ENCODE assay signal across 18 cellular contexts in genomic region chr18:3140986-3141639, GRCh38.
DNase-seq lines count a peak whose midpoint lies in the region; ATAC-seq and TF ChIP-seq lines count a peak whose summit lies in the region.
"Had no signal": no experiment of that assay in that cellular context is flagged by ENCODE, and none has a peak within 500 bp of the region (broad histone marks: within the 10 kb centered on the region; RNA-seq: fewer than 3 reads in every experiment).

No MANE protein-coding gene starts in this region.

- H3K27ac ChIP-seq in body of pancreas (peak overlapping the region in 3 of 4 donors; percentile 34 to 42 (median 40)), right atrium auricular region (peak overlapping the region; percentile 8 to 74), psoas muscle (peak overlapping the region; percentile 74)
- H3K27ac ChIP-seq: A549, KMS-11 had no signal

- intact Hi-C loops in body of pancreas (cut with DNase I), result loop anchor here (10.0 kb wide), 1 partner anchor 216 kb away; no protein-coding TSS in a partner anchor
- intact Hi-C loops in psoas muscle (cut with DNase I), result no loop called here

- no peaks in the 10 kb centered on the region for H3K27me3 ChIP-seq in body of pancreas
- no peaks in the 10 kb centered on the region for H3K27me3 ChIP-seq in right atrium auricular region
- no peaks in the 10 kb centered on the region for H3K27me3 ChIP-seq in psoas muscle (ENCODE audit: insufficient read depth in 3 of 3, low read length in 2 of 3)

- peak; percentile 84 for ATAC-seq in body of pancreas
- peak; percentile 74 to 90 (median 82) for ATAC-seq in psoas muscle
- ATAC-seq: A549, SK-N-SH treated with all-trans-retinoic acid at 6 μM for 48 hours had no signal

- WGBS in body of pancreas, 2 donors, result 53 to 57% methylated on average over 10 of the region's 10 CpGs
- 35 to 69% (median 48%) methylated on average over 10 of the region's 10 CpGs for WGBS in psoas muscle, 3 donors

- H3K9me3 ChIP-seq in body of pancreas (no peaks in the 10 kb centered on the region), right atrium auricular region (no peaks in the 10 kb centered on the region), psoas muscle (no peaks in the 10 kb centered on the region)
- H3K9me3 ChIP-seq: A549 had no signal

- DNase-seq in NCI-H226 (peak; percentile 2), body of pancreas (peak in 2 of 4 donors; percentile 26 to 46), right atrium auricular region (ENCODE audit: low spot score) (no peak), psoas muscle (peak in 1 of 2 donors; percentile 62), ecto neural progenitor cell (ENCODE audit: low spot score) (no peak), NAMALWA (ENCODE audit: low spot score) (no peak), NCI-H510A treated with DMSO at 0.1 percent for 48 hours (lab: John Stamatoyannopoulos, UW) (no peak)
- DNase-seq: C1 segment of cervical spinal cord; CD8-positive, alpha-beta memory T cell; DMS53; EL; HFFc6; NCI-H1436; NCI-H1930; SHP77 had no signal

- TF ChIP-seq POLR2A in body of pancreas (IDR thresholded peaks at IDR 0.05), result no peak

- H3K4me3 ChIP-seq in body of pancreas (no peak overlapping the region), right atrium auricular region (no peak overlapping the region), psoas muscle (no peak overlapping the region)
- H3K4me3 ChIP-seq: A549 had no signal

- H3K36me3 ChIP-seq in body of pancreas (replicated peaks in 1 of 2; ENCODE audit: insufficient read depth in 1 of 2, low read depth in 2 of 2) (no peaks in the 10 kb centered on the region), right atrium auricular region (peaks cover 23% of the 10 kb centered on the region), psoas muscle (ENCODE audit: insufficient read depth in 1 of 2, low read depth in 1 of 2) (peaks cover 3 to 48% of the 10 kb centered on the region in 2 donors)

- TF ChIP-seq CTCF in body of pancreas (IDR thresholded peaks at IDR 0.05) (no peak), right atrium auricular region (IDR thresholded peaks at IDR 0.05) (no peak), psoas muscle (IDR thresholded peaks at IDR 0.05) (no peak)

- H3K4me1 ChIP-seq in body of pancreas (peaks cover 32% of the 10 kb centered on the region), right atrium auricular region (peaks cover 0 to 18% of the 10 kb centered on the region in 2 donors), psoas muscle (no peaks in the 10 kb centered on the region)
- H3K4me1 ChIP-seq: A549 had no signal
